In the genomic region with DNA sequence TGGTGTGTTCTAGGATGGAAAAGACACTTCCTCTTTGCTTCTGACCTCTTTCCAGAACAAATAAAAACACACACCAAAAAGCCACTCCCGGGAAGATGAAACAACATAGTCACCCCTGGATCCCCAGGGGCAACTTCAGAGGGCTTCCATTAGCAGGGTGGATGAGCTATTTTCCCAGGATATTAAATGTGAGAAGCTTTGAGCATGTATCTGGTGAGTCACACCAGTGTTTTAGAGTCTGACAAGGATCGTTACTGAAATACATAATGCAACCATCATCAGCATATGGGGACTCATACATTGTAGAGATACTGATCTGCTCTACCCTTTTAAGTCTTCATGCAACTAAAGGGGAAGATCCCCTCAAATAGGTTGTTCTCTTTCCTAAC, we compare ENCODE assay signal across 10 cellular contexts.
DNase-seq lines count a peak whose midpoint lies in the region; ATAC-seq and TF ChIP-seq lines count a peak whose summit lies in the region.
"Had no signal": no experiment of that assay in that cellular context is flagged by ENCODE, and none has a peak within 500 bp of the region (broad histone marks: within the 10 kb centered on the region; RNA-seq: fewer than 3 reads in every experiment).

No MANE protein-coding gene starts in this region.

- no peak overlapping the region for H3K4me3 ChIP-seq in right atrium auricular region
- peak overlapping the region; percentile 39 for H3K4me3 ChIP-seq in left ventricle myocardium inferior
- no peak overlapping the region for H3K4me3 ChIP-seq in prostate gland

- H3K27ac ChIP-seq in right atrium auricular region: peak overlapping the region in 1 of 2 donors; percentile 31
- peak overlapping the region; percentile 77 for H3K27ac ChIP-seq in left ventricle myocardium inferior (replicated peaks)
- no peak overlapping the region for H3K27ac ChIP-seq in prostate gland

- H3K9me3 ChIP-seq in right atrium auricular region: no peaks in the 10 kb centered on the region
- no peaks in the 10 kb centered on the region for H3K9me3 ChIP-seq in left ventricle myocardium inferior (replicated peaks)
- no peaks in the 10 kb centered on the region for H3K9me3 ChIP-seq in prostate gland

- H3K27me3 Mint-ChIP-seq in activated naive CD8-positive, alpha-beta T cell treated with anti-CD3 and anti-CD28 coated beads, Interleukin-2, amount 50 U/mL, for 24 hours: peaks cover 5% of the 10 kb centered on the region

- no peaks in the 10 kb centered on the region for H3K9me3 Mint-ChIP-seq in activated naive CD8-positive, alpha-beta T cell treated with anti-CD3 and anti-CD28 coated beads, Interleukin-2, amount 50 U/mL, for 24 hours
- H3K9me3 Mint-ChIP-seq: CD4-positive, alpha-beta T cell; natural killer cell treated with Interleukin-12 subunit alpha and Interleukin-12 subunit beta and Interleukin-15 and Interleukin-18, amount 100 ng/mL, for 72 hours had no signal

- WGBS in prostate gland: 26% methylated on average over 2 of the region's 2 CpGs

- H3K4me1 ChIP-seq in right atrium auricular region (peaks cover 0 to 16% of the 10 kb centered on the region in 2 donors), left ventricle myocardium inferior (peaks cover 23% of the 10 kb centered on the region), prostate gland (replicated peaks) (no peaks in the 10 kb centered on the region)

- H3K4me1 Mint-ChIP-seq in activated naive CD8-positive, alpha-beta T cell treated with anti-CD3 and anti-CD28 coated beads, Interleukin-2, amount 50 U/mL, for 24 hours: peaks cover 16% of the 10 kb centered on the region

- H3K36me3 Mint-ChIP-seq in activated naive CD8-positive, alpha-beta T cell treated with anti-CD3 and anti-CD28 coated beads, Interleukin-2, amount 50 U/mL, for 24 hours (ENCODE audit: low read depth): no peaks in the 10 kb centered on the region
- H3K36me3 Mint-ChIP-seq: natural killer cell treated with Interleukin-12 subunit alpha and Interleukin-12 subunit beta and Interleukin-15 and Interleukin-18, amount 100 ng/mL, for 72 hours had no signal

- H3K27ac Mint-ChIP-seq in activated naive CD8-positive, alpha-beta T cell treated with anti-CD3 and anti-CD28 coated beads, Interleukin-2, amount 50 U/mL, for 24 hours: peak overlapping the region; percentile 76
- H3K27ac Mint-ChIP-seq: natural killer cell treated with Interleukin-12 subunit alpha and Interleukin-12 subunit beta and Interleukin-15 and Interleukin-18, amount 100 ng/mL, for 72 hours had no signal

- H3K36me3 ChIP-seq in right atrium auricular region: no peaks in the 10 kb centered on the region
- no peaks in the 10 kb centered on the region for H3K36me3 ChIP-seq in left ventricle myocardium inferior
- H3K36me3 ChIP-seq in prostate gland: no peaks in the 10 kb centered on the region

- H3K27me3 ChIP-seq in right atrium auricular region: no peaks in the 10 kb centered on the region
- H3K27me3 ChIP-seq in left ventricle myocardium inferior (ENCODE audit: low read depth): no peaks in the 10 kb centered on the region
- no peaks in the 10 kb centered on the region for H3K27me3 ChIP-seq in prostate gland (replicated peaks; ENCODE audit: insufficient read depth)

- peak; percentile 30 for ATAC-seq in Right ventricle myocardium inferior
- ATAC-seq in activated naive CD8-positive, alpha-beta T cell treated with anti-CD3 and anti-CD28 coated beads, Interleukin-2, amount 50 U/mL, for 24 hours: peak; percentile 83
- ATAC-seq: natural killer cell treated with Interleukin-12 subunit alpha and Interleukin-12 subunit beta and Interleukin-15 and Interleukin-18, amount 100 ng/mL, for 72 hours had no signal

- no peak for TF ChIP-seq CTCF in right atrium auricular region (IDR thresholded peaks at IDR 0.05)
- no peak for TF ChIP-seq CTCF in left ventricle myocardium inferior (IDR thresholded peaks at IDR 0.05; ENCODE audit: borderline replicate concordance)
- no peak for TF ChIP-seq CTCF in prostate gland (IDR thresholded peaks at IDR 0.05)

- TF ChIP-seq POLR2A in prostate gland (IDR thresholded peaks at IDR 0.05): no peak

- no peak for DNase-seq in Right ventricle myocardium inferior (ENCODE audit: missing footprints)
- no peak for DNase-seq in right atrium auricular region (ENCODE audit: low spot score)
- no peak for DNase-seq in activated naive CD8-positive, alpha-beta T cell treated with anti-CD3 and anti-CD28 coated beads, Interleukin-2, amount 50 U/mL, for 24 hours
- DNase-seq in left ventricle myocardium inferior: no peak
- no peak for DNase-seq in NCI-H2029 (lab: John Stamatoyannopoulos, UW)
- no peak for DNase-seq in prostate gland (ENCODE audit: low spot score)
- DNase-seq in effector CD4-positive, alpha-beta T cell: no peak
- DNase-seq in RPMI8226: no peak
- DNase-seq: CD4-positive, alpha-beta T cell had no signal

- peak overlapping the region; percentile 22 for H3K4me3 Mint-ChIP-seq in activated naive CD8-positive, alpha-beta T cell treated with anti-CD3 and anti-CD28 coated beads, Interleukin-2, amount 50 U/mL, for 24 hours
- H3K4me3 Mint-ChIP-seq: natural killer cell treated with Interleukin-12 subunit alpha and Interleukin-12 subunit beta and Interleukin-15 and Interleukin-18, amount 100 ng/mL, for 72 hours had no signal

- intact Hi-C loops in Right ventricle myocardium inferior (cut with DNase I): no loop called here
- intact Hi-C loops in left ventricle myocardium inferior (cut with micrococcal nuclease): no loop called here
- intact Hi-C loops in prostate gland (cut with DNase I): no loop called here
